Comparison of ENCODE assay signal across 14 cellular contexts in genomic region chr2:40062381-40062780, GRCh38.
"Had no signal": no experiment of that assay in that cellular context is flagged by ENCODE, and none has a peak within 500 bp of the region (broad histone marks: within the 10 kb centered on the region; RNA-seq: fewer than 3 reads in every experiment).

No MANE protein-coding gene starts in this region.

- ATAC-seq: esophagus mucosa; left lobe of liver; stimulated activated memory B cell treated with anti-CD40 and anti-IgM and Interleukin-4, amounts not matched to agents 10 μg/mL and 1 μg/mL and 100 μg/mL, for 72 hours had no signal

- H3K27me3 ChIP-seq: brain microvascular endothelial cell, hepatocyte, tibial artery, uterus had no signal

- H3K4me1 ChIP-seq: parathyroid adenoma, tibial artery, uterus had no signal

- H3K4me2 ChIP-seq: hepatocyte had no signal

- DNase-seq: activated CD4-positive, CD25-positive, alpha-beta regulatory T cell; activated naive CD4-positive, alpha-beta T cell; anterior cingulate cortex; brain microvascular endothelial cell; midbrain; stimulated activated CD4-positive, alpha-beta T cell treated with anti-CD3 and anti-CD28 coated beads, Interleukin-2, amount 100 ng/mL, for 48 hours; tibial artery; uterus had no signal

- H3K4me3 ChIP-seq: coronary artery, hepatocyte, tibial artery, uterus had no signal

- H2AFZ ChIP-seq: hepatocyte, parathyroid adenoma had no signal

- H3K27ac ChIP-seq: brain microvascular endothelial cell, coronary artery, hepatocyte, parathyroid adenoma, tibial artery, uterus had no signal

- H3K9me3 ChIP-seq: uterus had no signal

- H3K36me3 ChIP-seq: brain microvascular endothelial cell, uterus had no signal

- H3K9ac ChIP-seq: parathyroid adenoma had no signal
